Comparison of ENCODE assay signal across 25 cellular contexts in genomic region chr7:114957434-114957833, GRCh38. TPM values are rescaled to one million over a fixed set of nuclear protein-coding genes. Genes with fewer than 3 reads are reported as not detected.
DNase-seq lines count a peak whose midpoint lies in the region; ATAC-seq, FAIRE-seq and TF ChIP-seq lines count a peak whose summit lies in the region.
"Had no signal": no experiment of that assay in that cellular context is flagged by ENCODE, and none has a peak within 500 bp of the region (broad histone marks: within the 10 kb centered on the region; RNA-seq: fewer than 3 reads in every experiment).

No MANE protein-coding gene starts in this region.

- ATAC-seq in A549 = no peak
- no peak for ATAC-seq in GM18858 (IDR thresholded peaks at IDR 0.05; ENCODE audit: unreplicated experiment)
- no peak for ATAC-seq in GM21381 (IDR thresholded peaks at IDR 0.05; ENCODE audit: unreplicated experiment)
- ATAC-seq: Right ventricle myocardium inferior had no signal

- CTCF ChIA-PET in A549 (lab: Yijun Ruan, JAX) = interaction anchor here (1.1 kb wide), 1 partner anchor 24 kb away, joined by 4 read pairs; no protein-coding TSS in a partner anchor
- CTCF ChIA-PET in H1 (lab: Charles Lee; ENCODE audit: partially characterized antibody) = no interaction called here
- CTCF ChIA-PET in HEK293T (lab: Yijun Ruan, JAX) = interaction anchor here (0.6 kb wide), 1 partner anchor 26 kb away, joined by 4 read pairs; no protein-coding TSS in a partner anchor

- H4K20me1 ChIP-seq in OCI-LY3 (ENCODE audit: insufficient read depth, low read length) (peaks cover 94% of the 10 kb centered on the region), H1 (replicated peaks in 1 of 2; ENCODE audit: control insufficient read depth in 1 of 2, insufficient read depth in 2 of 2, low read length in 2 of 2) (no peaks in the 10 kb centered on the region)

- no peak overlapping the region for H3K56ac ChIP-seq in H1 (replicated peaks; ENCODE audit: insufficient read length, low read depth, low read length)

- H4K5ac ChIP-seq in H1 (ENCODE audit: insufficient read length, low read depth, low read length) = no peak overlapping the region

- H3K4me1 ChIP-seq in A549 (no peaks in the 10 kb centered on the region), OCI-LY3 (ENCODE audit: low read length) (peaks cover 73% of the 10 kb centered on the region), H1 (replicated peaks in 1 of 4; ENCODE audit: control insufficient read depth in 3 of 4, insufficient read depth in 4 of 4, low read length in 3 of 4) (no peaks in the 10 kb centered on the region)
- H3K4me1 ChIP-seq: Caco-2 had no signal

- H3K18ac ChIP-seq in H1 (ENCODE audit: extremely low read depth, low read length) = no peak overlapping the region

- no peak overlapping the region for H4K8ac ChIP-seq in H1 (ENCODE audit: extremely low read depth, insufficient read depth, low read length)

- no peaks in the 10 kb centered on the region for H3K79me1 ChIP-seq in H1 (ENCODE audit: low read depth, low read length)

- H3K27me3 ChIP-seq in OCI-LY3 (ENCODE audit: low read depth, low read length) = no peaks in the 10 kb centered on the region
- no peaks in the 10 kb centered on the region for H3K27me3 ChIP-seq in H1 (replicated peaks in 1 of 4; ENCODE audit: control insufficient read depth in 3 of 4, extremely low read depth in 1 of 4, insufficient read depth in 3 of 4, low read length in 3 of 4)

- H3K36me3 ChIP-seq in OCI-LY3 (replicated peaks; ENCODE audit: low read depth, low read length) (peaks cover 55% of the 10 kb centered on the region), H1 (ENCODE audit: control insufficient read depth in 2 of 4, insufficient read depth in 4 of 4, low read length in 3 of 4) (no peaks in the 10 kb centered on the region)

- no peak for TF ChIP-seq CTCF in A549 (IDR thresholded peaks at IDR 0.05)
- TF ChIP-seq CTCF in OCI-LY3 (IDR thresholded peaks at IDR 0.05; ENCODE audit: low read depth, low read length) = no peak
- TF ChIP-seq CTCF in H1 (IDR thresholded peaks at IDR 0.05; ENCODE audit: control extremely low read depth in 1 of 3, insufficient read depth in 1 of 3, low read depth in 1 of 3, low read length in 3 of 3) = no peak

- H3K79me2 ChIP-seq in OCI-LY3 (ENCODE audit: low read length) (peaks cover 100% of the 10 kb centered on the region), H1 (ENCODE audit: control insufficient read depth in 1 of 2, insufficient read depth in 2 of 2, low read length in 2 of 2) (no peaks in the 10 kb centered on the region)

- FAIRE-seq in A549 (lab: Jason Lieb, UNC) (no peak), GM12891 (lab: Jason Lieb, UNC) (no peak), H1 (lab: Jason Lieb, UNC) (no peak)
- FAIRE-seq: GM12892 had no signal

- no peak overlapping the region for H2AK5ac ChIP-seq in H1 (ENCODE audit: low read depth, low read length)

- 94% methylated on average over 1 of the region's 1 CpG for WGBS in A549 (ENCODE audit: missing lambda C conversion rate)
- WGBS in H1 (ENCODE audit: extremely low coverage in 1 of 2, insufficient coverage in 1 of 2, insufficient read length in 1 of 2, insufficient replicate concordance in 2 of 2, low coverage in 1 of 2, low lambda C conversion rate in 2 of 2, missing lambda C conversion rate in 1 of 2), 2 experiments = 85% methylated on average over 1 of the region's 1 CpG; no CpG with 5 or more reads in 1 of the 2 experiments

- H4K91ac ChIP-seq in H1 (replicated peaks; ENCODE audit: insufficient read length, low read length) = no peak overlapping the region

- no peak overlapping the region for H3K23ac ChIP-seq in H1 (ENCODE audit: insufficient read length)

- H2BK120ac ChIP-seq in H1 (replicated peaks; ENCODE audit: low read depth, low read length) = no peak overlapping the region

- H3K9me3 ChIP-seq in A549 (no peaks in the 10 kb centered on the region), OCI-LY3 (ENCODE audit: insufficient read depth, low read length) (no peaks in the 10 kb centered on the region), H1 (ENCODE audit: insufficient read depth in 2 of 2, low read depth in 1 of 2, low read length in 1 of 2) (no peaks in the 10 kb centered on the region)
- H3K9me3 ChIP-seq: Caco-2 had no signal

- H3K27ac ChIP-seq in A549 = no peak overlapping the region
- peak overlapping the region; percentile 31; the same call in 1 of the 2 replicates for H3K27ac ChIP-seq in OCI-LY3 (ENCODE audit: low read length)
- no peak overlapping the region for H3K27ac ChIP-seq in H1 (ENCODE audit: low read depth, low read length)

- no peak overlapping the region for H2BK5ac ChIP-seq in H1 (ENCODE audit: low read depth, low read length)

- H2BK20ac ChIP-seq in H1 (ENCODE audit: low read length) = no peak overlapping the region

- no peak for DNase-seq in A549 (ENCODE audit: low read depth in 1 of 2, low spot score in 1 of 2)
- DNase-seq in GM12891 (ENCODE audit: insufficient read length, low spot score) = no peak
- DNase-seq in H1 (ENCODE audit: low read depth in 1 of 2, low spot score in 2 of 2) = no peak
- no peak for DNase-seq in HEK293T (ENCODE audit: extremely low spot score)
- DNase-seq in NCI-H82 (lab: John Stamatoyannopoulos, UW) = no peak
- DNase-seq: Caco-2; CD4-positive, alpha-beta T cell; DMS 273 treated with DMSO at 0.1 percent for 48 hours; DND-41; H7; Karpas-422; NCI-H1092 treated with DMSO at 0.1 percent for 48 hours; NCI-H146; NCI-H2029 treated with DMSO at 0.1 percent for 48 hours; NCI-H345; NCI-H524; NCI-H774; OCI-M1; SW 1271; T-helper 2 cell had no signal

- no peak overlapping the region for H2BK15ac ChIP-seq in H1 (ENCODE audit: low read length)

- no peak overlapping the region for H3K4me2 ChIP-seq in A549
- peak overlapping the region; percentile 38 for H3K4me2 ChIP-seq in OCI-LY3 (ENCODE audit: low read length)
- no peak overlapping the region for H3K4me2 ChIP-seq in H1 (ENCODE audit: insufficient read depth in 1 of 2, low read depth in 2 of 2, low read length in 2 of 2)

- POLR2A ChIA-PET in A549 (lab: Yijun Ruan, JAX) (no interaction called here), H1 (lab: Charles Lee; ENCODE audit: partially characterized antibody) (no interaction called here), HEK293T (lab: Yijun Ruan, JAX) (no interaction called here)

- H3K9ac ChIP-seq in OCI-LY3 (ENCODE audit: low read length) (no peak overlapping the region), H1 (replicated peaks in 1 of 4; ENCODE audit: extremely low read depth in 1 of 4, low read depth in 3 of 4, low read length in 3 of 4) (no peak overlapping the region)

- H3K4me3 ChIP-seq in A549 = no peak overlapping the region
- H3K4me3 ChIP-seq in OCI-LY3 (ENCODE audit: low read length) = no peak overlapping the region
- H3K4me3 ChIP-seq in H1 (ENCODE audit: extremely low read depth in 1 of 4, insufficient read depth in 2 of 4, low read depth in 3 of 4, low read length in 4 of 4) = no peak overlapping the region

- no peak overlapping the region for H2BK12ac ChIP-seq in H1 (ENCODE audit: low read depth, low read length)

- H3K14ac ChIP-seq in H1 (ENCODE audit: insufficient read length) = no peak overlapping the region

- TF ChIP-seq RAD21 in A549 (conservative IDR thresholded peaks at IDR 0.05 in 1 of 2, IDR thresholded peaks at IDR 0.05 in 1 of 2) (no peak), H1 (IDR thresholded peaks at IDR 0.05 in 1 of 2, conservative IDR thresholded peaks at IDR 0.05 in 1 of 2; ENCODE audit: low read depth in 2 of 2, low read length in 2 of 2) (no peak)

- no peaks in the 10 kb centered on the region for H3K23me2 ChIP-seq in H1 (ENCODE audit: low read depth, low read length)

- TF ChIP-seq POLR2A in A549 (IDR thresholded peaks at IDR 0.05; ENCODE audit: low read length) (no peak), GM12891 (IDR thresholded peaks at IDR 0.05; ENCODE audit: low read depth, low read length) (no peak), H1 (IDR thresholded peaks at IDR 0.05; ENCODE audit: control extremely low read depth in 1 of 2, low read depth in 2 of 2, low read length in 2 of 2) (no peak)

- H3K4ac ChIP-seq in H1 (replicated peaks; ENCODE audit: insufficient read length, low read depth, low read length) = no peak overlapping the region

- TF ChIP-seq EP300 in A549 (IDR thresholded peaks at IDR 0.05) (no peak), H1 (IDR thresholded peaks at IDR 0.05; ENCODE audit: borderline replicate concordance in 1 of 2, low read depth in 2 of 2, low read length in 2 of 2) (no peak)

- H2AFZ ChIP-seq in OCI-LY3 (ENCODE audit: low read depth, low read length) (no peak overlapping the region), H1 (ENCODE audit: low read length) (no peak overlapping the region)

TF ChIP-seq in A549, 52 proteins besides CTCF, POLR2A, EP300 and RAD21:
- TF ChIP-seq MAFK (IDR thresholded peaks at IDR 0.05; ENCODE audit: partially characterized antibody) = peak; percentile 92
- no peak for TF ChIP-seq MYC (IDR thresholded peaks at IDR 0.05; ENCODE audit: borderline replicate concordance, low read length)

TF ChIP-seq in GM12891, 5 proteins besides CTCF, POLR2A, EP300 and RAD21 (continues in another document):
- TF ChIP-seq PAX5 (IDR thresholded peaks at IDR 0.05; ENCODE audit: insufficient read depth, low read length, severe bottlenecking) = no peak
- TF ChIP-seq POU2F2 (IDR thresholded peaks at IDR 0.05; ENCODE audit: low read depth, low read length) = no peak

TF ChIP-seq in H1, 55 proteins besides CTCF, POLR2A, EP300 and RAD21:
- no peak for TF ChIP-seq JUN (IDR thresholded peaks at IDR 0.05; ENCODE audit: low read depth, low read length)
- TF ChIP-seq MAFK (IDR thresholded peaks at IDR 0.05; ENCODE audit: low read depth, low read length) = peak; percentile 58; the same call in 1 of the 2 replicates

TF ChIP-seq in HEK293T, 16 proteins besides CTCF, POLR2A, EP300 and RAD21 (continues in another document):
- TF ChIP-seq ZNF384 (IDR thresholded peaks at IDR 0.05) (no peak), BHLHE40 (IDR thresholded peaks at IDR 0.05; ENCODE audit: borderline replicate concordance) (no peak), ELF4 (IDR thresholded peaks at IDR 0.05) (no peak), TARDBP (IDR thresholded peaks at IDR 0.05) (no peak), ARNT (IDR thresholded peaks at IDR 0.05) (no peak)

RNA-seq across cellular contexts. Expression of gene MDFIC, which starts 35.5 kb away (rescaled TPM):
- polyA plus RNA-seq in A549 (2011; rRNA removed) = 30.6 and 38.5 TPM in 2 replicates
- 11.5 and 15.7 TPM in 2 replicates for polyA plus RNA-seq in A549 (2012; cell fraction: cytosol; rRNA removed)
- 4.2 and 4.5 TPM in 2 replicates for polyA plus RNA-seq in A549 (2012; cell fraction: nucleus; rRNA removed)
- 14.4 to 19.5 TPM (median 18.7 TPM) in 3 replicates for polyA plus RNA-seq in A549 (2017; fragmentation: RNase III; extraction: RNeasy Plus Mini Kit Qiagen cat#74134 plus additional on column Dnase treatment)
- 26.1 and 29.9 TPM in 2 replicates for polyA minus RNA-seq in A549 (2011; rRNA and poly(A)+ RNA removed)
- 46.9 TPM for polyA plus RNA-seq in GM12891 (2012; ENCODE audit: low read depth, missing spikeins)
- 11.4 TPM in 2 replicates for total RNA-seq in H1 (2021; fragmentation: NEBNext Ultra II Directional; extraction: Animal tissue kit (Norgen Biotek cat#: 25700))
- 1.6 and 2.3 TPM in 2 replicates for polyA plus RNA-seq in H1 (2011; rRNA removed)
- polyA plus RNA-seq in H1 (2011; cell fraction: cytosol; rRNA removed) = 2.7 TPM
- polyA plus RNA-seq in H1 (2011; cell fraction: nucleus; rRNA removed) = 5.2 TPM
- polyA plus RNA-seq in H1 (2012, experiment 1 of 2) = 5.1 to 10.5 TPM (median 7.4 TPM) in 4 replicates
- 0.85 TPM for polyA plus RNA-seq in H1 (2012, experiment 2 of 2)
- polyA plus RNA-seq in H1 (2013, experiment 1 of 2) = 10.9 TPM
- 10.7 TPM for polyA plus RNA-seq in H1 (2013, experiment 2 of 2)
- 4.7 and 9.3 TPM in 2 replicates for polyA minus RNA-seq in H1 (2011; rRNA and poly(A)+ RNA removed)
- polyA minus RNA-seq in H1 (2011; cell fraction: cytosol; rRNA and poly(A)+ RNA removed) = 10.3 TPM
- polyA minus RNA-seq in H1 (2011; cell fraction: nucleus; rRNA and poly(A)+ RNA removed) = 10.4 TPM

Comparison
In these comparisons a context has a peak if more than half of its experiments do, and no peak if none do; other contexts are left out.
1. Of the 18 proteins assayed by ChIP-seq in both H1 and A549: peak only in H1: none; only in A549: none; in both: MAFK; in neither: 17.